ENCODE assay signal across 31 cellular contexts in the genomic region with DNA sequence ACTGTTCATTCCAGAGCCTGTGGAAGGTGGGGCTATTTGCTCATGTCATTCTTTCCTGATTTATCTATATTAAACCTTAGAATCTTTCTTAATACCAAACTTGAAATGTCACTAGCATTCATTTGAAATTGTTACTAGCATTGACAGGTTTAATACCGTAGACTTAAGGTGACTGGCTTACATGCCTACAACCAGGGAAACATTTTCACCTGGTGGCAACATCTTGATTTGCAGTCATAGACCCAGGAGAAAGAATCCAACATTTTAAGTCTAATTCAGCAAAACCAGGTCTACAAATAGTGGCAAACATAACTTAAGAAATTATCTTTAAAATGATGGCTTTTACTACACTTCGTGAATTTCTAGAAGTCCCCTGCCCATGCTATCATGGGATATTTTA.
"Had no signal": no experiment of that assay in that cellular context is flagged by ENCODE, and none has a peak within 500 bp of the region (broad histone marks: within the 10 kb centered on the region; RNA-seq: fewer than 3 reads in every experiment).

No MANE protein-coding gene starts in this region.

- H3K4me1 Mint-ChIP-seq: activated naive CD4-positive, alpha-beta T cell treated with anti-CD3 and anti-CD28 coated beads, Interleukin-2, amount 50 U/mL, for 24 hours; activated naive CD8-positive, alpha-beta T cell treated with anti-CD3 and anti-CD28 coated beads, Interleukin-2, amount 50 U/mL, for 24 hours; central memory CD8-positive, alpha-beta T cell; stimulated activated effector memory CD8-positive, alpha-beta T cell treated with anti-CD3 and anti-CD28 coated beads, Interleukin-12 subunit alpha, Interleukin-12 subunit beta, amount 100 ng/mL, for 72 hours; T-cell had no signal

- DNase-seq: activated CD4-positive, alpha-beta memory T cell treated with anti-CD3 and anti-CD28 coated beads for 36 hours; activated CD4-positive, alpha-beta T cell treated with anti-CD3 and anti-CD28 coated beads for 48 hours; activated CD8-positive, alpha-beta memory T cell treated with anti-CD3 and anti-CD28 coated beads, Interleukin-2, amount 50 U/mL, for 4 hours; activated gamma-delta T cell treated with Interleukin-2 at 50 U/mL for 16 hours; activated naive CD8-positive, alpha-beta T cell treated with anti-CD3 and anti-CD28 coated beads, Interleukin-2, amount 50 U/mL, for 24 hours; activated T-cell treated with anti-CD3 and anti-CD28 coated beads, Interleukin-2, amount 50 U/mL, for 1 hour; amygdala; esophagus squamous epithelium; left ventricle myocardium inferior; mucosa of descending colon; ovary; retina; small intestine; stimulated activated CD4-positive, alpha-beta T cell treated with anti-CD3 and anti-CD28 coated beads, Interleukin-4, amount 100 ng/mL, for 24 hours; stomach; T-cell; thyroid gland; upper lobe of right lung had no signal

- H3K27ac Mint-ChIP-seq: activated CD4-positive, alpha-beta memory T cell treated with anti-CD3 and anti-CD28 coated beads for 36 hours; activated naive CD4-positive, alpha-beta T cell treated with anti-CD3 and anti-CD28 coated beads, Interleukin-2, amount 50 U/mL, for 24 hours; activated naive CD8-positive, alpha-beta T cell treated with anti-CD3 and anti-CD28 coated beads, Interleukin-2, amount 50 U/mL, for 24 hours; dendritic cell treated with granulocyte-macrophage colony-stimulating factor and Interleukin-4, amounts not matched to agents 40 ng/mL and 50 ng/mL, for 4 days; natural killer cell treated with Interleukin-12 subunit alpha and Interleukin-12 subunit beta and Interleukin-15 and Interleukin-18, amount 100 ng/mL, for 72 hours; stimulated activated effector memory CD8-positive, alpha-beta T cell treated with anti-CD3 and anti-CD28 coated beads, Interleukin-12 subunit alpha, Interleukin-12 subunit beta, amount 100 ng/mL, for 72 hours; T-cell had no signal

- H3K36me3 ChIP-seq: breast epithelium, esophagus squamous epithelium, left ventricle myocardium inferior, neutrophil, ovary, prostate gland, stomach, thyroid gland, upper lobe of right lung had no signal

- H3K27me3 Mint-ChIP-seq: activated CD4-positive, alpha-beta memory T cell treated with anti-CD3 and anti-CD28 coated beads for 36 hours; activated naive CD4-positive, alpha-beta T cell treated with anti-CD3 and anti-CD28 coated beads, Interleukin-2, amount 50 U/mL, for 24 hours; central memory CD8-positive, alpha-beta T cell; dendritic cell treated with granulocyte-macrophage colony-stimulating factor and Interleukin-4, amounts not matched to agents 40 ng/mL and 50 ng/mL, for 4 days; natural killer cell treated with Interleukin-12 subunit alpha and Interleukin-12 subunit beta and Interleukin-15 and Interleukin-18, amount 100 ng/mL, for 72 hours; T-cell had no signal

- H3K9me3 Mint-ChIP-seq: activated CD4-positive, alpha-beta memory T cell treated with anti-CD3 and anti-CD28 coated beads for 36 hours; activated naive CD4-positive, alpha-beta T cell treated with anti-CD3 and anti-CD28 coated beads, Interleukin-2, amount 50 U/mL, for 24 hours; stimulated activated effector memory CD8-positive, alpha-beta T cell treated with anti-CD3 and anti-CD28 coated beads, Interleukin-12 subunit alpha, Interleukin-12 subunit beta, amount 100 ng/mL, for 72 hours had no signal

- H3K27me3 ChIP-seq: breast epithelium, neutrophil, ovary, stomach, thyroid gland, upper lobe of right lung had no signal

- ATAC-seq: activated CD4-positive, CD25-positive, alpha-beta regulatory T cell treated with anti-CD3 and anti-CD28 coated beads, Interleukin-2, amount 50 U/mL, for 24 hours; activated naive CD8-positive, alpha-beta T cell treated with anti-CD3 and anti-CD28 coated beads, Interleukin-2, amount 50 U/mL, for 24 hours; mucosa of descending colon; natural killer cell treated with Interleukin-12 subunit alpha and Interleukin-12 subunit beta and Interleukin-15 and Interleukin-18, amount 100 ng/mL, for 72 hours; sciatic nerve; stimulated activated effector memory CD8-positive, alpha-beta T cell treated with anti-CD3 and anti-CD28 coated beads, Interleukin-12 subunit alpha, Interleukin-12 subunit beta, amount 100 ng/mL, for 72 hours; T-cell; upper lobe of right lung had no signal

- H3K4me3 Mint-ChIP-seq: activated CD4-positive, alpha-beta memory T cell treated with anti-CD3 and anti-CD28 coated beads for 36 hours; activated naive CD4-positive, alpha-beta T cell treated with anti-CD3 and anti-CD28 coated beads, Interleukin-2, amount 50 U/mL, for 24 hours; activated naive CD8-positive, alpha-beta T cell treated with anti-CD3 and anti-CD28 coated beads, Interleukin-2, amount 50 U/mL, for 24 hours; central memory CD8-positive, alpha-beta T cell; dendritic cell treated with granulocyte-macrophage colony-stimulating factor and Interleukin-4, amounts not matched to agents 40 ng/mL and 50 ng/mL, for 4 days; natural killer cell treated with Interleukin-12 subunit alpha and Interleukin-12 subunit beta and Interleukin-15 and Interleukin-18, amount 100 ng/mL, for 72 hours; stimulated activated effector memory CD8-positive, alpha-beta T cell treated with anti-CD3 and anti-CD28 coated beads, Interleukin-12 subunit alpha, Interleukin-12 subunit beta, amount 100 ng/mL, for 72 hours; T-cell had no signal

- H3K36me3 Mint-ChIP-seq: activated CD4-positive, alpha-beta memory T cell treated with anti-CD3 and anti-CD28 coated beads for 36 hours; activated naive CD4-positive, alpha-beta T cell treated with anti-CD3 and anti-CD28 coated beads, Interleukin-2, amount 50 U/mL, for 24 hours; natural killer cell treated with Interleukin-12 subunit alpha and Interleukin-12 subunit beta and Interleukin-15 and Interleukin-18, amount 100 ng/mL, for 72 hours; stimulated activated effector memory CD8-positive, alpha-beta T cell treated with anti-CD3 and anti-CD28 coated beads, Interleukin-12 subunit alpha, Interleukin-12 subunit beta, amount 100 ng/mL, for 72 hours; T-cell had no signal

- H3K4me3 ChIP-seq: breast epithelium, esophagus squamous epithelium, left ventricle myocardium inferior, lung, mucosa of descending colon, ovary, prostate gland, stomach, thyroid gland, upper lobe of right lung had no signal

- H3K27ac ChIP-seq: breast epithelium, epithelial cell of prostate, esophagus squamous epithelium, left ventricle myocardium inferior, neutrophil, ovary, prostate gland, stomach, thyroid gland, upper lobe of right lung, VCaP had no signal

- H3K4me1 ChIP-seq: breast epithelium, esophagus squamous epithelium, left ventricle myocardium inferior, prostate gland, stomach, thyroid gland, upper lobe of right lung had no signal
